ENCODE assay signal across 1 cellular context in the genomic region with DNA sequence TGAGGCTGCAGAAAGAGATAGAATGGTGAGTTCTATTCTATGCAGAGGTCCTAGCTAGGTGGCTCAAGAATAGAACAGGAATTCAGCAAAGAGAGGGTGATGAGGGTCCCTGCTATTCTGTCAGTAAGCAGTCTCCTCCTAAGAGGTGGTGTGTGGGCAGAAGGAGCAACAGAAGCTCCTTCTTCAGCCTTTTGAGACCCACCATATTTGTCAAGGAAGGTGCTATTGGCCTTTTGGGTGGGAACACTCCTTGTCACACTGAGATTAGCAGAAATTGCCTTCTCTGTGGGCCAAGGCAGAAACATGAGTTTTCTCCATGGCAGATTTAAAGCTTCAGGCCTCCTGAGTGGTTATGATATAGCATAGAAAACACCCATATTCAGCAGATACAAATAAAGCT.
TF ChIP-seq lines count a peak whose summit lies in the region.

No MANE protein-coding gene starts in this region.

TF ChIP-seq in SK-N-SH, 30 proteins besides CTCF, POLR2A, EP300 and RAD21 (continued from another document):
- TF ChIP-seq, protein P1, sequence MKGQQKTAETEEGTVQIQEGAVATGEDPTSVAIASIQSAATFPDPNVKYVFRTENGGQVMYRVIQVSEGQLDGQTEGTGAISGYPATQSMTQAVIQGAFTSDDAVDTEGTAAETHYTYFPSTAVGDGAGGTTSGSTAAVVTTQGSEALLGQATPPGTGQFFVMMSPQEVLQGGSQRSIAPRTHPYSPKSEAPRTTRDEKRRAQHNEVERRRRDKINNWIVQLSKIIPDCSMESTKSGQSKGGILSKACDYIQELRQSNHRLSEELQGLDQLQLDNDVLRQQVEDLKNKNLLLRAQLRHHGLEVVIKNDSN (IDR thresholded peaks at IDR 0.05; ENCODE audit: borderline replicate concordance, low read depth), result no peak
- no peak for TF ChIP-seq YY1 (IDR thresholded peaks at IDR 0.05; ENCODE audit: low read depth)
